In the genomic region with DNA sequence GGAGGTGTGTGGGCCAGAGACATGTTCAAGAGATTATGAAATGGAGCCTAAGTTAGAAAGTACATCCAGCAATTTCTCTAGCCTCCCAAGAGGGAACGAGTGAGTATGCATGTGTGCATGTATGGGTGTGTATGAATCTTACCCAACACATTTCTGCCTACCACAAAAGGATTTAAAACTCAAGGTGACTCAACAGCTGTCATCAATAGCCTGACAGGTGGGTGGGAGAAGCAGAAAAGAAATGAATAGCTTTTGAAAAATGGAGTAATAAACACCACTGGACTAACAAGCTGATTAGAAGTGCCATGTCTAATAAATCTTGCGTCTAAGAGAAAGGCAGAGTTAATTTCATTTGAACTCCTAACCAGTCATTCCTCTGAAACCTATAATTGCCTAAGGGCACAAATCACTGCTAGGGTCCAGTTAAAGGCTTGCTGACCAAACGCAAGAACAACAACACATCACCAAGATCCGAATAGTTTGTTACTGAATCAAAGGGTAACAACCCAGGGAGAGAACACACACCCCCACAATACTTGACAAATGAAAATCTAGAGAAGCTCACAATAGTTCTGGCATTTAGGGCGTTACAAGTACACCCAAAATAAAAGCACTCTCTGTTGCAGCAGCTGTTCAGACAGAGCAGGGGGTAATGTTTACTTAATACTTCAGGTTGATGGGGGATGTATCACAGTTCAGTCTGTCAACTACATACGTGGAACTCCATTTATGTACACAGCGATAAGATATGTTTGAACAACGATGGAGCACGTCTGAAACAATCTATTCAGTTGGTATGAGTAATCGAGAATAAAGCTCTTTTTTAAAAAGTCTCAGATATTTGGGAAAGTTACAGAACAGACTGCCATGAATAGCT, we compare ENCODE assay signal across 8 cellular contexts. TPM values are rescaled to one million over a fixed set of nuclear protein-coding genes. Genes with fewer than 3 reads are reported as not detected.
DNase-seq lines count a peak whose midpoint lies in the region; ATAC-seq and TF ChIP-seq lines count a peak whose summit lies in the region.

No MANE protein-coding gene starts in this region.

- peak overlapping the region; percentile 93 for H3K27ac Mint-ChIP-seq in GM23338

- TF ChIP-seq CTCF in AG04449 (IDR thresholded peaks at IDR 0.05; ENCODE audit: insufficient read depth, low read length, missing control alignments): no peak
- no peak for TF ChIP-seq CTCF in GM23338 (conservative IDR thresholded peaks at IDR 0.05; ENCODE audit: low read depth in 2 of 2)
- no peak for TF ChIP-seq CTCF in RWPE1 (conservative IDR thresholded peaks at IDR 0.05; ENCODE audit: low read depth)
- no peak for TF ChIP-seq CTCF in fibroblast of mammary gland (conservative IDR thresholded peaks at IDR 0.05; ENCODE audit: control insufficient read depth, insufficient read depth, low read depth, low read length)
- no peak for TF ChIP-seq CTCF in smooth muscle cell (IDR thresholded peaks at IDR 0.05; ENCODE audit: borderline replicate concordance, insufficient read depth, poor library complexity, severe bottlenecking)

- no peaks in the 10 kb centered on the region for H3K9me2 ChIP-seq in GM23338 (ENCODE audit: insufficient read depth)

- peaks cover 49% of the 10 kb centered on the region for H3K4me1 Mint-ChIP-seq in GM23338

- H3K79me2 ChIP-seq in GM23338 (replicated peaks; ENCODE audit: insufficient read depth) (peaks cover 52% of the 10 kb centered on the region), smooth muscle cell (ENCODE audit: low read depth) (peaks cover 40% of the 10 kb centered on the region)

- H3K36me3 Mint-ChIP-seq in GM23338 (ENCODE audit: low read depth): peaks cover 35% of the 10 kb centered on the region

- no peak for ATAC-seq in GM23338
- ATAC-seq in HG03039 (IDR thresholded peaks at IDR 0.05; ENCODE audit: unreplicated experiment): no peak

- H3K4me3 Mint-ChIP-seq in GM23338: peak overlapping the region; percentile 98

- H3K27me3 Mint-ChIP-seq in GM23338 (ENCODE audit: insufficient read depth, low read depth, poor library complexity): peaks cover 14% of the 10 kb centered on the region

- CTCF ChIA-PET in AG04449 (lab: Yijun Ruan, JAX) (interaction anchor here (0.9 to 15.0 kb wide), 10 partner anchors 10 to 172 kb away, joined by 3 to 222 read pairs (median 6); no protein-coding TSS in a partner anchor), RWPE1 (lab: Yijun Ruan, JAX) (interaction anchor here (0.6 to 2.1 kb wide), 4 partner anchors 9 to 354 kb away, joined by 3 to 6 read pairs (median 3); no protein-coding TSS in a partner anchor)

- peaks cover 34% of the 10 kb centered on the region for H3K4me1 ChIP-seq in GM23338 (ENCODE audit: insufficient read depth)
- H3K4me1 ChIP-seq in smooth muscle cell (ENCODE audit: low read depth): peaks cover 10% of the 10 kb centered on the region

- H3K9ac ChIP-seq in smooth muscle cell (ENCODE audit: low read depth): no peak overlapping the region

- H2AFZ ChIP-seq in GM23338: no peak overlapping the region
- H2AFZ ChIP-seq in smooth muscle cell (ENCODE audit: low read depth): no peak overlapping the region

- H3K36me3 ChIP-seq in GM23338 (ENCODE audit: insufficient read depth) (peaks cover 7% of the 10 kb centered on the region; the same call in 1 of the 2 replicates), smooth muscle cell (ENCODE audit: low read depth) (no peaks in the 10 kb centered on the region)

- peak overlapping the region; percentile 97 for H3K4me3 ChIP-seq in AG04449 (ENCODE audit: low read depth, low read length)
- peak overlapping the region; percentile 91 for H3K4me3 ChIP-seq in GM23338
- peak overlapping the region; percentile 91 for H3K4me3 ChIP-seq in fibroblast of mammary gland (ENCODE audit: control insufficient read depth, low read depth, low read length)
- H3K4me3 ChIP-seq in smooth muscle cell: peak overlapping the region; percentile 90

- H3K4me2 ChIP-seq in GM23338: peak overlapping the region; percentile 71
- peak overlapping the region; percentile 99 for H3K4me2 ChIP-seq in smooth muscle cell

- peaks cover 3% of the 10 kb centered on the region; the same call in 1 of the 3 replicates for H3K9me3 Mint-ChIP-seq in GM23338

- 52% methylated on average over 10 of the region's 10 CpGs for WGBS in smooth muscle cell (ENCODE audit: low lambda C conversion rate)

- H3K9me3 ChIP-seq in smooth muscle cell (replicated peaks; ENCODE audit: low read depth): no peaks in the 10 kb centered on the region

- H4K20me1 ChIP-seq in GM23338 (replicated peaks; ENCODE audit: insufficient read depth) (no peaks in the 10 kb centered on the region), smooth muscle cell (ENCODE audit: low read depth) (peaks cover 50% of the 10 kb centered on the region)

- H3K27ac ChIP-seq in GM23338 (ENCODE audit: low read depth): peak overlapping the region; percentile 93
- no peak overlapping the region for H3K27ac ChIP-seq in RWPE1
- peak overlapping the region; percentile 46 for H3K27ac ChIP-seq in smooth muscle cell (ENCODE audit: low read depth)

- H3F3A ChIP-seq in GM23338 (replicated peaks; ENCODE audit: low read depth): peaks cover 13% of the 10 kb centered on the region
- H3F3A ChIP-seq in smooth muscle cell (ENCODE audit: low read depth): peaks cover 4% of the 10 kb centered on the region

- DNase-seq in AG04449 (ENCODE audit: low read depth, low spot score): no peak
- no peak for DNase-seq in GM23338 (ENCODE audit: low spot score)
- peak; percentile 80 for DNase-seq in RWPE1 (ENCODE audit: low spot score)
- DNase-seq in fibroblast of mammary gland (ENCODE audit: low read depth): peak; percentile 85
- no peak for DNase-seq in smooth muscle cell (lab: John Stamatoyannopoulos, UW; ENCODE audit: unreplicated experiment)
- DNase-seq in COLO829 (ENCODE audit: low spot score): no peak
- no peak for DNase-seq in mesenteric fat pad (ENCODE audit: low spot score)

- POLR2A ChIA-PET in AG04449 (lab: Yijun Ruan, JAX): interaction anchor here (0.6 kb wide), 1 partner anchor 267 kb away, joined by 3 read pairs; no protein-coding TSS in a partner anchor
- POLR2A ChIA-PET in RWPE1 (lab: Yijun Ruan, JAX; ENCODE audit: low non-redundant PET): interaction anchor here (1.1 kb wide), 1 partner anchor 104 kb away, joined by 8 read pairs; no protein-coding TSS in a partner anchor

- no peaks in the 10 kb centered on the region for H3K27me3 ChIP-seq in GM23338 (ENCODE audit: insufficient read depth)
- H3K27me3 ChIP-seq in smooth muscle cell (ENCODE audit: low read depth): no peaks in the 10 kb centered on the region

TF ChIP-seq in GM23338, 12 proteins besides CTCF, POLR2A, EP300 and RAD21 (continues in another document):
- no peak for TF ChIP-seq JUNB (IDR thresholded peaks at IDR 0.05; ENCODE audit: unreplicated experiment)
- no peak for TF ChIP-seq ZNF331 (CRISPR knock-in tag; IDR thresholded peaks at IDR 0.05; ENCODE audit: low read depth)
- TF ChIP-seq ZNF114 (CRISPR knock-in tag; IDR thresholded peaks at IDR 0.05): no peak

RNA-seq across cellular contexts. Expression of a gene that starts 1.4 kb away (rescaled TPM):
- total RNA-seq in GM23338 (2014; rRNA removed; shearing (Covaris generic)): 74.0 and 75.1 TPM in 2 replicates
- polyA plus RNA-seq in GM23338 (2016; fragmentation: Nextera tagmentation; extraction: Ambion mirVana) (25.6 and 27.2 TPM in 2 replicates), smooth muscle cell (30.1 and 36.3 TPM in 2 replicates)
- total RNA-seq in smooth muscle cell (33.6 and 37.0 TPM in 2 replicates), mesenteric fat pad (48.5 TPM)

RNA-seq across cellular contexts. Expression of a gene that starts 1.8 kb away (rescaled TPM):
- total RNA-seq in GM23338 (2014; rRNA removed; shearing (Covaris generic)): 43.1 and 44.2 TPM in 2 replicates
- polyA plus RNA-seq in GM23338 (2016; fragmentation: Nextera tagmentation; extraction: Ambion mirVana) (13.2 and 14.7 TPM in 2 replicates), smooth muscle cell (21.8 and 25.8 TPM in 2 replicates)
- total RNA-seq in smooth muscle cell (10.8 and 12.2 TPM in 2 replicates), mesenteric fat pad (16.0 TPM)

RNA-seq across cellular contexts. Expression of a gene that starts 17.3 kb away (rescaled TPM):
- total RNA-seq in GM23338 (2014; rRNA removed; shearing (Covaris generic)): 0.12 and 1.4 TPM in 2 replicates
- 0.34 TPM in 1 of 2 replicates, not detected in the other for polyA plus RNA-seq in GM23338 (2016; fragmentation: Nextera tagmentation; extraction: Ambion mirVana)
- total RNA-seq in smooth muscle cell: 0.36 and 1.2 TPM in 2 replicates
- 0.30 and 0.80 TPM in 2 replicates for polyA plus RNA-seq in smooth muscle cell
- total RNA-seq in mesenteric fat pad: 1.2 TPM

Comparison
In these comparisons a context has a peak if more than half of its experiments do, and no peak if none do; other contexts are left out.
1. DNase-seq: peak in RWPE1 (single experiment) and fibroblast of mammary gland (single experiment); none in AG04449 (single experiment), GM23338 (single experiment), smooth muscle cell (single experiment), COLO829 (single experiment) and mesenteric fat pad (single experiment).
2. Peak in every context shown above with its lines, with median percentiles within 50 percentile points of each other: H3K4me3 ChIP-seq.